In genomic region chr15:78637776-78638435, GRCh38 we compare ENCODE assay signal across 12 cellular contexts. TPM values are rescaled to one million over a fixed set of nuclear protein-coding genes. Genes with fewer than 3 reads are reported as not detected.
A peak's percentile ranks its signal among the peaks of the same experiment; 100 is the strongest.
DNase-seq lines count a peak whose midpoint lies in the region; TF ChIP-seq lines count a peak whose summit lies in the region.
"Had no signal": no experiment of that assay in that cellular context is flagged by ENCODE, and none has a peak within 500 bp of the region (broad histone marks: within the 10 kb centered on the region; RNA-seq: fewer than 3 reads in every experiment).

No MANE protein-coding gene starts in this region.

- DNase-seq in NCI-H1694 treated with DMSO at 0.1 percent for 48 hours (lab: John Stamatoyannopoulos, UW) (peak; percentile 45), NCI-H1694 (lab: John Stamatoyannopoulos, UW) (no peak), NCI-H146 (lab: John Stamatoyannopoulos, UW) (peak; percentile 40), NCI-H82 (lab: John Stamatoyannopoulos, UW) (peak; percentile 86), neural crest cell (ENCODE audit: low read depth, low spot score) (no peak), COLO829 (ENCODE audit: low spot score) (no peak), NCI-H1048 (lab: John Stamatoyannopoulos, UW) (no peak), COR-L47 (lab: John Stamatoyannopoulos, UW) (no peak)
- DNase-seq: NCI-H510A, T-helper 2 cell had no signal

- H3K4me1 Mint-ChIP-seq in neural crest cell, result peaks cover 10% of the 10 kb centered on the region

- H3K4me3 Mint-ChIP-seq in neural crest cell, result peak overlapping the region; percentile 23

- H3K9me3 Mint-ChIP-seq in neural crest cell, result peaks cover 2% of the 10 kb centered on the region

- peaks cover 47% of the 10 kb centered on the region for H3K27me3 Mint-ChIP-seq in neural crest cell (ENCODE audit: low read depth)

- H3K27ac Mint-ChIP-seq in neural crest cell (ENCODE audit: unreplicated experiment), result no peak overlapping the region

- TF ChIP-seq CTCF in neural crest cell (conservative IDR thresholded peaks at IDR 0.05), result no peak

- no peaks in the 10 kb centered on the region for H3K36me3 Mint-ChIP-seq in neural crest cell (ENCODE audit: low read depth)

RNA-seq across cellular contexts. Expression of gene CHRNB4, which starts 3.1 kb away (rescaled TPM):
- 3.9 and 4.1 TPM in 2 replicates for total RNA-seq in neural crest cell
- total RNA-seq: M059J, Peyer's patch had no signal

RNA-seq across cellular contexts. Expression of gene CHRNA3, which starts 17.1 kb away (rescaled TPM):
- 3.8 and 5.1 TPM in 2 replicates for total RNA-seq in neural crest cell
- total RNA-seq: M059J had no signal

Comparison
In these comparisons a context has a peak if more than half of its experiments do, and no peak if none do; other contexts are left out.
1. DNase-seq: peak in NCI-H1694 treated with DMSO at 0.1 percent for 48 hours (single experiment), NCI-H146 (single experiment) and NCI-H82 (single experiment); none in NCI-H1694 (single experiment), neural crest cell (single experiment), COLO829 (single experiment), NCI-H1048 (single experiment) and COR-L47 (single experiment).